ENCODE assay signal across 1 cellular context in genomic region chr9:14538529-14538928, GRCh38.
TF ChIP-seq lines count a peak whose summit lies in the region.

No MANE protein-coding gene starts in this region.

TF ChIP-seq in K562, 482 proteins besides CTCF, POLR2A, EP300 and RAD21 (continued from another document):
- TF ChIP-seq GATAD2B (IDR thresholded peaks at IDR 0.05; ENCODE audit: borderline replicate concordance) (no peak), FOXK2 (conservative IDR thresholded peaks at IDR 0.05 in 1 of 2, IDR thresholded peaks at IDR 0.05 in 1 of 2; ENCODE audit: low read depth in 2 of 2) (peak; percentile 24 to 31; a peak in 1 of 4 replicates), COPS2 (conservative IDR thresholded peaks at IDR 0.05) (no peak), MITF (IDR thresholded peaks at IDR 0.05) (no peak), ZNF592 (IDR thresholded peaks at IDR 0.05) (peak; percentile 63; the same call in 1 of the 2 replicates), CBFA2T2 (conservative IDR thresholded peaks at IDR 0.05) (peak; percentile 22; the same call in 1 of the 2 replicates), PKNOX1 (IDR thresholded peaks at IDR 0.05) (0 out of 2 replicates have a peak, but pooled peaks have one; percentile 11), ERF (CRISPR knock-in tag; IDR thresholded peaks at IDR 0.05) (no peak), VEZF1 (CRISPR knock-in tag; IDR thresholded peaks at IDR 0.05) (peak; percentile 39), ATF7 (IDR thresholded peaks at IDR 0.05) (peak; percentile 30; the same call in 1 of the 2 replicates), HDAC8 (tag; IDR thresholded peaks at IDR 0.05) (no peak), NONO (IDR thresholded peaks at IDR 0.05; ENCODE audit: low read depth in 2 of 2, low read length in 1 of 2) (no peak), SMARCE1 (IDR thresholded peaks at IDR 0.05) (no peak), TAL1 (IDR thresholded peaks at IDR 0.05) (peak; percentile 30; the same call in 1 of the 2 replicates), NCOR1 (IDR thresholded peaks at IDR 0.05) (peak; percentile 35), CREB1 (IDR thresholded peaks at IDR 0.05) (no peak), CREB1 (CRISPR knock-in tag; IDR thresholded peaks at IDR 0.05) (no peak), LEF1 (IDR thresholded peaks at IDR 0.05) (peak; percentile 56; the same call in 1 of the 2 replicates), DPF2 (IDR thresholded peaks at IDR 0.05) (peak; percentile 82), ZNF134 (CRISPR knock-in tag; conservative IDR thresholded peaks at IDR 0.05) (no peak), ZBTB1 (CRISPR knock-in tag; IDR thresholded peaks at IDR 0.05; ENCODE audit: borderline replicate concordance, low read depth) (no peak), TEAD4 (IDR thresholded peaks at IDR 0.05; ENCODE audit: low read length) (peak; percentile 25; the same call in 1 of the 2 replicates), TEAD4 (CRISPR knock-in tag; IDR thresholded peaks at IDR 0.05; ENCODE audit: borderline replicate concordance) (no peak), ZBTB17 (CRISPR knock-in tag; IDR thresholded peaks at IDR 0.05) (no peak), SNRNP70 (optimal IDR thresholded peaks at IDR 0.05; ENCODE audit: low read depth, low read length) (no peak), SMARCA4 (IDR thresholded peaks at IDR 0.05) (peak; percentile 55; the same call in 1 of the 2 replicates), ZNF512 (tag; IDR thresholded peaks at IDR 0.05) (no peak), SOX6 (IDR thresholded peaks at IDR 0.05) (peak; percentile 48; the same call in 1 of the 2 replicates), TRIM24 (IDR thresholded peaks at IDR 0.05) (no peak)
